ENCODE assay signal across 21 cellular contexts in genomic region chr4:164239976-164240375, GRCh38.
"Had no signal": no experiment of that assay in that cellular context is flagged by ENCODE, and none has a peak within 500 bp of the region (broad histone marks: within the 10 kb centered on the region; RNA-seq: fewer than 3 reads in every experiment).

No MANE protein-coding gene starts in this region.

- H3K4me3 Mint-ChIP-seq: activated CD8-positive, alpha-beta T cell treated with anti-CD3 and anti-CD28 coated beads, Interleukin-2, amount 10 ng/mL, durations not matched to agents 7 days and 5 days; activated naive CD8-positive, alpha-beta T cell treated with anti-CD3 and anti-CD28 coated beads, Interleukin-2, amount 10 ng/mL, durations not matched to agents 7 days and 5 days; T-helper 2 cell treated with Interferon-gamma antibody and Interleukin-4, amounts not matched to agents 5 μg/mL and 100 μg/mL, for 36 hours had no signal

- H3K27ac Mint-ChIP-seq: activated CD8-positive, alpha-beta T cell treated with anti-CD3 and anti-CD28 coated beads, Interleukin-2, amount 10 ng/mL, durations not matched to agents 7 days and 5 days; activated naive CD8-positive, alpha-beta T cell treated with anti-CD3 and anti-CD28 coated beads, Interleukin-2, amount 10 ng/mL, durations not matched to agents 7 days and 5 days; T-helper 2 cell treated with Interferon-gamma antibody and Interleukin-4, amounts not matched to agents 5 μg/mL and 100 μg/mL, for 36 hours had no signal

- H3K4me1 Mint-ChIP-seq: activated naive CD8-positive, alpha-beta T cell treated with anti-CD3 and anti-CD28 coated beads, Interleukin-2, amount 10 ng/mL, durations not matched to agents 7 days and 5 days had no signal

- H3K36me3 ChIP-seq: SJSA1 had no signal

- H3K27me3 ChIP-seq: SJSA1 had no signal

- H3K9me3 ChIP-seq: SJSA1 had no signal

- H3K4me3 ChIP-seq: K562, SJSA1 had no signal

- H3K27ac ChIP-seq: SJSA1 had no signal

- H3K9me3 Mint-ChIP-seq: activated naive CD8-positive, alpha-beta T cell treated with anti-CD3 and anti-CD28 coated beads, Interleukin-2, amount 10 ng/mL, durations not matched to agents 7 days and 5 days; T-helper 2 cell treated with Interferon-gamma antibody and Interleukin-4, amounts not matched to agents 5 μg/mL and 100 μg/mL, for 36 hours had no signal

- DNase-seq: activated CD4-positive, alpha-beta T cell treated with anti-CD3 and anti-CD28 coated beads for 4 hours; activated CD4-positive, alpha-beta T cell treated with anti-CD3 and anti-CD28 coated beads, Interleukin-2, amount 50 U/mL, for 4 hours; activated CD8-positive, alpha-beta memory T cell treated with anti-CD3 and anti-CD28 coated beads, Interleukin-2, amount 50 U/mL, for 48 hours; activated CD8-positive, alpha-beta T cell treated with anti-CD3 and anti-CD28 coated beads, Interleukin-2, amount 10 ng/mL, durations not matched to agents 7 days and 5 days; activated naive CD4-positive, alpha-beta T cell treated with anti-CD3 and anti-CD28 coated beads, Interleukin-2, amount 50 U/mL, for 16 hours; activated naive CD8-positive, alpha-beta T cell treated with anti-CD3 and anti-CD28 coated beads, Interleukin-2, amount 10 ng/mL, durations not matched to agents 7 days and 5 days; activated T-cell treated with anti-CD3 and anti-CD28 coated beads, Interleukin-2, amount 50 U/mL, for 1 hour; aorta; central memory CD4-positive, alpha-beta T cell; Karpas-422; NCI-H1092; NCI-H1436; NCI-H1694 treated with DMSO at 0.1 percent for 48 hours; NCI-H2029 treated with DMSO at 0.1 percent for 48 hours; NCI-H510A treated with DMSO at 0.1 percent for 48 hours; NCI-H69; SHP77; SW 1271 had no signal

- H3K36me3 Mint-ChIP-seq: activated naive CD8-positive, alpha-beta T cell treated with anti-CD3 and anti-CD28 coated beads, Interleukin-2, amount 10 ng/mL, durations not matched to agents 7 days and 5 days had no signal

- H3K27me3 Mint-ChIP-seq: activated naive CD8-positive, alpha-beta T cell treated with anti-CD3 and anti-CD28 coated beads, Interleukin-2, amount 10 ng/mL, durations not matched to agents 7 days and 5 days had no signal
